ENCODE assay signal across 1 cellular context in genomic region chr5:173633304-173633703, GRCh38.
A peak's percentile ranks its signal among the peaks of the same experiment; 100 is the strongest.
TF ChIP-seq lines count a peak whose summit lies in the region.

No MANE protein-coding gene starts in this region.

TF ChIP-seq in K562, 482 proteins besides CTCF, POLR2A, EP300 and RAD21 (continued from another document and continues in another):
- TF ChIP-seq ARID4B (CRISPR knock-in tag; IDR thresholded peaks at IDR 0.05), result no peak
- no peak for TF ChIP-seq POLR2G (IDR thresholded peaks at IDR 0.05; ENCODE audit: low read depth, low read length)
- TF ChIP-seq PML (IDR thresholded peaks at IDR 0.05; ENCODE audit: low read length), result no peak
- TF ChIP-seq BACH1 (tag; IDR thresholded peaks at IDR 0.05), result peak; percentile 87
- TF ChIP-seq CCNT2 (IDR thresholded peaks at IDR 0.05; ENCODE audit: borderline replicate concordance, extremely low read depth, insufficient read length, low read depth, low read length), result no peak
- TF ChIP-seq NR0B1 (IDR thresholded peaks at IDR 0.05; ENCODE audit: partially characterized antibody), result no peak
- TF ChIP-seq ZNF197 (CRISPR knock-in tag; IDR thresholded peaks at IDR 0.05; ENCODE audit: low read depth), result no peak
- no peak for TF ChIP-seq CBFA2T2 (conservative IDR thresholded peaks at IDR 0.05)
- no peak for TF ChIP-seq ZBTB34 (CRISPR knock-in tag; IDR thresholded peaks at IDR 0.05)
- no peak for TF ChIP-seq MGA (IDR thresholded peaks at IDR 0.05)
- no peak for TF ChIP-seq ZNF444 (CRISPR knock-in tag; IDR thresholded peaks at IDR 0.05)
- TF ChIP-seq HMG20A (CRISPR knock-in tag; conservative IDR thresholded peaks at IDR 0.05), result no peak
- no peak for TF ChIP-seq GABPA (tag; conservative IDR thresholded peaks at IDR 0.05; ENCODE audit: low read depth)
- TF ChIP-seq SREBF2 (CRISPR knock-in tag; IDR thresholded peaks at IDR 0.05), result no peak
- no peak for TF ChIP-seq HBP1 (CRISPR knock-in tag; IDR thresholded peaks at IDR 0.05)
- no peak for TF ChIP-seq GTF2B (IDR thresholded peaks at IDR 0.05; ENCODE audit: extremely low read depth, insufficient read length)
- TF ChIP-seq ARHGAP35 (IDR thresholded peaks at IDR 0.05; ENCODE audit: partially characterized antibody), result no peak
- no peak for TF ChIP-seq BRF2 (IDR thresholded peaks at IDR 0.05; ENCODE audit: borderline replicate concordance, insufficient read depth, insufficient read length)
- TF ChIP-seq ZFP1 (CRISPR knock-in tag; IDR thresholded peaks at IDR 0.05), result no peak
- no peak for TF ChIP-seq ZBTB8A (IDR thresholded peaks at IDR 0.05; ENCODE audit: partially characterized antibody)
- TF ChIP-seq MTF1 (CRISPR knock-in tag; IDR thresholded peaks at IDR 0.05; ENCODE audit: borderline replicate concordance), result no peak
- TF ChIP-seq ZNF592 (IDR thresholded peaks at IDR 0.05), result 0 out of 2 replicates have a peak, but pooled peaks have one; percentile 60
- TF ChIP-seq ZNF3 (CRISPR knock-in tag; IDR thresholded peaks at IDR 0.05), result no peak
- TF ChIP-seq DMBX1 (CRISPR knock-in tag; IDR thresholded peaks at IDR 0.05; ENCODE audit: borderline replicate concordance), result peak; percentile 86; the same call in 1 of the 2 replicates
- TF ChIP-seq TBL1XR1 (IDR thresholded peaks at IDR 0.05; ENCODE audit: low read length in 2 of 2), result no peak
